Comparison of ENCODE assay signal across 28 cellular contexts in genomic region chr2:239061121-239061666, GRCh38.
DNase-seq lines count a peak whose midpoint lies in the region; ATAC-seq lines count a peak whose summit lies in the region.
"Had no signal": no experiment of that assay in that cellular context is flagged by ENCODE, and none has a peak within 500 bp of the region (broad histone marks: within the 10 kb centered on the region; RNA-seq: fewer than 3 reads in every experiment).

No MANE protein-coding gene starts in this region.

- WGBS in mesenchymal stem cell, result 97% methylated on average over 12 of the region's 12 CpGs

- H2BK12ac ChIP-seq in mesenchymal stem cell (ENCODE audit: low read length in 2 of 2), result no peak overlapping the region

- H4K8ac ChIP-seq in mesenchymal stem cell (ENCODE audit: low read length), result no peak overlapping the region

- H2BK15ac ChIP-seq in mesenchymal stem cell (ENCODE audit: low read depth, poor library complexity, severe bottlenecking), result no peak overlapping the region

- H2BK120ac ChIP-seq in mesenchymal stem cell (ENCODE audit: low read depth, low read length), result no peak overlapping the region

- H3K27me3 ChIP-seq in mesenchymal stem cell (ENCODE audit: control insufficient read depth in 1 of 2, insufficient read depth in 1 of 2, low read length in 2 of 2), result no peaks in the 10 kb centered on the region
- H3K27me3 ChIP-seq: SJSA1 had no signal

- no peak overlapping the region for H3K4me2 ChIP-seq in mesenchymal stem cell (ENCODE audit: low read length, poor library complexity, severe bottlenecking)

- H3K9ac ChIP-seq in mesenchymal stem cell (ENCODE audit: low read length), result no peak overlapping the region
- H3K9ac ChIP-seq: GM23248 had no signal

- no peaks in the 10 kb centered on the region for H3K27me3 Mint-ChIP-seq in T-helper 1 cell treated with Interleukin-12 subunit alpha and Interleukin-12 subunit beta and Interleukin-4 antibody, amounts not matched to agents 30 μg/mL and 1 μg/mL, for 36 hours (ENCODE audit: low read depth)
- H3K27me3 Mint-ChIP-seq in T-helper 17 cell, result no peaks in the 10 kb centered on the region
- H3K27me3 Mint-ChIP-seq in stimulated activated naive B cell treated with anti-CD40 and anti-IgM and Interleukin-4, amounts not matched to agents 10 μg/mL and 1 μg/mL and 100 μg/mL, for 72 hours, result no peaks in the 10 kb centered on the region
- H3K27me3 Mint-ChIP-seq: B cell had no signal

- H3K9me3 ChIP-seq in T-helper 17 cell (ENCODE audit: control insufficient read depth, low read length, poor library complexity, severe bottlenecking) (no peaks in the 10 kb centered on the region), mesenchymal stem cell (ENCODE audit: control insufficient read depth, low read length) (peaks cover 13% of the 10 kb centered on the region)
- H3K9me3 ChIP-seq: Caco-2, HAP-1, SJSA1 had no signal

- peaks cover 40 to 58% of the 10 kb centered on the region in 2 experiments for H3K36me3 ChIP-seq in mesenchymal stem cell (ENCODE audit: control insufficient read depth in 1 of 2, insufficient read depth in 2 of 2, low read depth in 1 of 2, low read length in 2 of 2)
- H3K36me3 ChIP-seq: HAP-1 had no signal

- no peak overlapping the region for H3K4me3 ChIP-seq in mesenchymal stem cell (ENCODE audit: insufficient read depth in 1 of 2, low read depth in 1 of 2, low read length in 2 of 2)
- H3K4me3 ChIP-seq: GM23248, HAP-1, SJSA1 had no signal

- H3K4me1 ChIP-seq in mesenchymal stem cell (ENCODE audit: control insufficient read depth, insufficient read depth, low read depth, low read length), result peaks cover 14% of the 10 kb centered on the region
- H3K4me1 ChIP-seq: Caco-2, HAP-1, SJSA1 had no signal

- H2AK5ac ChIP-seq in mesenchymal stem cell (ENCODE audit: low read length, severe bottlenecking), result no peak overlapping the region

- H3K18ac ChIP-seq in mesenchymal stem cell (ENCODE audit: low read depth in 1 of 2, low read length in 2 of 2), result no peak overlapping the region

- H4K91ac ChIP-seq in mesenchymal stem cell (ENCODE audit: low read length), result peak overlapping the region; percentile 55

- H3K4ac ChIP-seq in mesenchymal stem cell (ENCODE audit: low read depth in 1 of 2, low read length in 2 of 2), result no peak overlapping the region

- H3K4me3 Mint-ChIP-seq in T-helper 1 cell treated with Interleukin-12 subunit alpha and Interleukin-12 subunit beta and Interleukin-4 antibody, amounts not matched to agents 30 μg/mL and 1 μg/mL, for 36 hours, result no peak overlapping the region
- H3K4me3 Mint-ChIP-seq in T-helper 17 cell, result peak overlapping the region; percentile 13
- H3K4me3 Mint-ChIP-seq in stimulated activated naive B cell treated with anti-CD40 and anti-IgM and Interleukin-4, amounts not matched to agents 10 μg/mL and 1 μg/mL and 100 μg/mL, for 72 hours, result no peak overlapping the region
- H3K4me3 Mint-ChIP-seq: B cell; CD8-positive, alpha-beta T cell had no signal

- no peaks in the 10 kb centered on the region for H3K4me1 Mint-ChIP-seq in T-helper 1 cell treated with Interleukin-12 subunit alpha and Interleukin-12 subunit beta and Interleukin-4 antibody, amounts not matched to agents 30 μg/mL and 1 μg/mL, for 36 hours (ENCODE audit: low read depth)
- H3K4me1 Mint-ChIP-seq in T-helper 17 cell, result peaks cover 5% of the 10 kb centered on the region
- H3K4me1 Mint-ChIP-seq in stimulated activated naive B cell treated with anti-CD40 and anti-IgM and Interleukin-4, amounts not matched to agents 10 μg/mL and 1 μg/mL and 100 μg/mL, for 72 hours, result no peaks in the 10 kb centered on the region
- H3K4me1 Mint-ChIP-seq: B cell had no signal

- H2BK5ac ChIP-seq in mesenchymal stem cell (ENCODE audit: low read depth, low read length, poor library complexity, severe bottlenecking), result no peak overlapping the region

- H3K27ac Mint-ChIP-seq in T-helper 1 cell treated with Interleukin-12 subunit alpha and Interleukin-12 subunit beta and Interleukin-4 antibody, amounts not matched to agents 30 μg/mL and 1 μg/mL, for 36 hours, result peak overlapping the region; percentile 1
- peak overlapping the region; percentile 77 for H3K27ac Mint-ChIP-seq in T-helper 17 cell
- H3K27ac Mint-ChIP-seq in stimulated activated naive B cell treated with anti-CD40 and anti-IgM and Interleukin-4, amounts not matched to agents 10 μg/mL and 1 μg/mL and 100 μg/mL, for 72 hours, result peak overlapping the region; percentile 34
- H3K27ac Mint-ChIP-seq: B cell; CD8-positive, alpha-beta T cell had no signal

- H3K79me1 ChIP-seq in mesenchymal stem cell (replicated peaks; ENCODE audit: low read length, poor library complexity, severe bottlenecking), result no peaks in the 10 kb centered on the region

- DNase-seq in T-helper 1 cell, result no peak
- DNase-seq in T-helper 17 cell, result no peak
- no peak for DNase-seq in mesenchymal stem cell
- no peak for DNase-seq in stimulated activated naive B cell treated with anti-CD40 and anti-IgM and Interleukin-4, amounts not matched to agents 10 μg/mL and 1 μg/mL and 100 μg/mL, for 72 hours
- no peak for DNase-seq in NCI-H1694 (lab: John Stamatoyannopoulos, UW)
- DNase-seq in activated gamma-delta T cell treated with Interleukin-2 at 50 U/mL for 16 hours, result no peak
- DNase-seq in NCI-H2196 treated with DMSO at 0.1 percent for 48 hours (lab: John Stamatoyannopoulos, UW; ENCODE audit: unreplicated experiment), result no peak
- DNase-seq: Caco-2; CD8-positive, alpha-beta T cell; DMS79; GF-D8; GM23248; KBM-7; MV-4-11; NCI-H1105; NCI-H1436 treated with DMSO at 0.1 percent for 48 hours; NCI-H1930; NCI-H2107; NCI-H446; NCI-H524 treated with DMSO at 0.1 percent for 48 hours; NCI-H774; PC-3 had no signal

- H3K14ac ChIP-seq in mesenchymal stem cell (ENCODE audit: low read length in 2 of 2), result peak overlapping the region in 1 of 2 experiments; percentile 37

- H2AFZ ChIP-seq in mesenchymal stem cell (ENCODE audit: low read depth, low read length), result no peak overlapping the region
- H2AFZ ChIP-seq: GM23248 had no signal

- peaks cover 10% of the 10 kb centered on the region for H3K36me3 Mint-ChIP-seq in T-helper 1 cell treated with Interleukin-12 subunit alpha and Interleukin-12 subunit beta and Interleukin-4 antibody, amounts not matched to agents 30 μg/mL and 1 μg/mL, for 36 hours (ENCODE audit: low read depth)
- H3K36me3 Mint-ChIP-seq in T-helper 17 cell (ENCODE audit: low read depth), result peaks cover 7% of the 10 kb centered on the region
- peaks cover 19 to 37% of the 10 kb centered on the region in 2 donors for H3K36me3 Mint-ChIP-seq in stimulated activated naive B cell treated with anti-CD40 and anti-IgM and Interleukin-4, amounts not matched to agents 10 μg/mL and 1 μg/mL and 100 μg/mL, for 72 hours

- ATAC-seq in T-helper 17 cell, result peak; percentile 20
- ATAC-seq in stimulated activated naive B cell treated with anti-CD40 and anti-IgM and Interleukin-4, amounts not matched to agents 10 μg/mL and 1 μg/mL and 100 μg/mL, for 72 hours (replicated peaks), result no peak
- ATAC-seq: CD8-positive, alpha-beta T cell; PC-3 had no signal

- H3K9me3 Mint-ChIP-seq in T-helper 1 cell treated with Interleukin-12 subunit alpha and Interleukin-12 subunit beta and Interleukin-4 antibody, amounts not matched to agents 30 μg/mL and 1 μg/mL, for 36 hours, result no peaks in the 10 kb centered on the region
- H3K9me3 Mint-ChIP-seq in stimulated activated naive B cell treated with anti-CD40 and anti-IgM and Interleukin-4, amounts not matched to agents 10 μg/mL and 1 μg/mL and 100 μg/mL, for 72 hours, result no peaks in the 10 kb centered on the region
- H3K9me3 Mint-ChIP-seq: CD8-positive, alpha-beta T cell had no signal

- H3K27ac ChIP-seq in mesenchymal stem cell (ENCODE audit: low read length, poor library complexity, severe bottlenecking), result no peak overlapping the region
- H3K27ac ChIP-seq: 22Rv1, C4-2B, GM23248, SJSA1 had no signal

- no peak overlapping the region for H3K23ac ChIP-seq in mesenchymal stem cell (ENCODE audit: low read length in 2 of 2)

Comparison
In these comparisons a context has a peak if more than half of its experiments do, and no peak if none do; other contexts are left out.
1. H3K27ac Mint-ChIP-seq: peak in every context shown above with its lines; median percentile 77 in T-helper 17 cell; 34 in stimulated activated naive B cell treated with anti-CD40 and anti-IgM and Interleukin-4, amounts not matched to agents 10 μg/mL and 1 μg/mL and 100 μg/mL, for 72 hours; 1 in T-helper 1 cell treated with Interleukin-12 subunit alpha and Interleukin-12 subunit beta and Interleukin-4 antibody, amounts not matched to agents 30 μg/mL and 1 μg/mL, for 36 hours.